ENCODE assay signal across 7 cellular contexts in genomic region chr6:69232506-69233194, GRCh38.
A peak's percentile ranks its signal among the peaks of the same experiment; 100 is the strongest.
DNase-seq lines count a peak whose midpoint lies in the region; ATAC-seq and TF ChIP-seq lines count a peak whose summit lies in the region.

No MANE protein-coding gene starts in this region.

- H3K36me3 ChIP-seq in mucosa of descending colon (ENCODE audit: low read depth) (no peaks in the 10 kb centered on the region), tibial artery (no peaks in the 10 kb centered on the region)

- ATAC-seq in GM18520 (IDR thresholded peaks at IDR 0.05; ENCODE audit: unreplicated experiment) (peak; percentile 91), HG02642 (IDR thresholded peaks at IDR 0.05; ENCODE audit: poor library complexity, unreplicated experiment) (peak; percentile 96), mucosa of descending colon (peak; percentile 90)

- intact Hi-C loops in activated CD4-positive, alpha-beta T cell treated with anti-CD3 and anti-CD28 coated beads, Interleukin-2, amount 10 ng/mL, durations not matched to agents 24 days and 14 days (cut with micrococcal nuclease): no loop called here
- intact Hi-C loops in mucosa of descending colon (cut with DNase I, micrococcal nuclease) (no loop called here), tibial artery (cut with DNase I; ENCODE audit: low total_unique reads) (no loop called here)

- H3K9me3 ChIP-seq in mucosa of descending colon (no peaks in the 10 kb centered on the region), tibial artery (no peaks in the 10 kb centered on the region)

- peak; percentile 71 for DNase-seq in NB4 (ENCODE audit: low read depth)
- peak; percentile 89 for DNase-seq in activated CD4-positive, alpha-beta T cell treated with anti-CD3 and anti-CD28 coated beads, Interleukin-2, amount 10 ng/mL, durations not matched to agents 24 days and 14 days
- DNase-seq in epithelial cell of prostate (ENCODE audit: low read depth, low spot score): peak; percentile 14
- DNase-seq in mucosa of descending colon: peak; percentile 57 to 81 (median 76)
- DNase-seq in tibial artery: peak; percentile 28 to 74

- TF ChIP-seq POLR2A in NB4 (IDR thresholded peaks at IDR 0.05; ENCODE audit: extremely low read depth, insufficient read length): no peak

- no peaks in the 10 kb centered on the region for H3K27me3 Mint-ChIP-seq in activated CD4-positive, alpha-beta T cell treated with anti-CD3 and anti-CD28 coated beads, Interleukin-2, amount 10 ng/mL, durations not matched to agents 24 days and 14 days

- no peak overlapping the region for H3K4me3 Mint-ChIP-seq in activated CD4-positive, alpha-beta T cell treated with anti-CD3 and anti-CD28 coated beads, Interleukin-2, amount 10 ng/mL, durations not matched to agents 24 days and 14 days

- H3K9me3 Mint-ChIP-seq in activated CD4-positive, alpha-beta T cell treated with anti-CD3 and anti-CD28 coated beads, Interleukin-2, amount 10 ng/mL, durations not matched to agents 24 days and 14 days: no peaks in the 10 kb centered on the region

- H3K27ac ChIP-seq in epithelial cell of prostate (no peak overlapping the region), tibial artery (no peak overlapping the region)

- H3K4me1 ChIP-seq in mucosa of descending colon (ENCODE audit: low read depth) (no peaks in the 10 kb centered on the region), tibial artery (no peaks in the 10 kb centered on the region)

- peaks cover 4% of the 10 kb centered on the region for H3K4me1 Mint-ChIP-seq in activated CD4-positive, alpha-beta T cell treated with anti-CD3 and anti-CD28 coated beads, Interleukin-2, amount 10 ng/mL, durations not matched to agents 24 days and 14 days

- no peaks in the 10 kb centered on the region for H3K36me3 Mint-ChIP-seq in activated CD4-positive, alpha-beta T cell treated with anti-CD3 and anti-CD28 coated beads, Interleukin-2, amount 10 ng/mL, durations not matched to agents 24 days and 14 days (ENCODE audit: low read depth)

- no peak overlapping the region for H3K27ac Mint-ChIP-seq in activated CD4-positive, alpha-beta T cell treated with anti-CD3 and anti-CD28 coated beads, Interleukin-2, amount 10 ng/mL, durations not matched to agents 24 days and 14 days

- no peak for TF ChIP-seq CTCF in NB4 (IDR thresholded peaks at IDR 0.05; ENCODE audit: low read depth, low read length)
- TF ChIP-seq CTCF in mucosa of descending colon (IDR thresholded peaks at IDR 0.05): no peak
- TF ChIP-seq CTCF in tibial artery (IDR thresholded peaks at IDR 0.05): no peak

- no peak overlapping the region for H3K4me3 ChIP-seq in NB4 (ENCODE audit: low read depth, low read length)
- no peak overlapping the region for H3K4me3 ChIP-seq in mucosa of descending colon
- H3K4me3 ChIP-seq in tibial artery: no peak overlapping the region

- H3K27me3 ChIP-seq in tibial artery: no peaks in the 10 kb centered on the region

Comparison
In these comparisons a context has a peak if more than half of its experiments do, and no peak if none do; other contexts are left out.
1. DNase-seq: peak in every context shown above with its lines; median percentile 89 in activated CD4-positive, alpha-beta T cell treated with anti-CD3 and anti-CD28 coated beads, Interleukin-2, amount 10 ng/mL, durations not matched to agents 24 days and 14 days; 76 in mucosa of descending colon; 71 in NB4; 51 in tibial artery; 14 in epithelial cell of prostate.